Comparison of ENCODE assay signal across 9 cellular contexts in genomic region chr9:136947955-136948510, GRCh38. TPM values are rescaled to one million over a fixed set of nuclear protein-coding genes. Genes with fewer than 3 reads are reported as not detected.
A peak's percentile ranks its signal among the peaks of the same experiment; 100 is the strongest.
DNase-seq lines count a peak whose midpoint lies in the region; ATAC-seq and TF ChIP-seq lines count a peak whose summit lies in the region.
"Had no signal": no experiment of that assay in that cellular context is flagged by ENCODE, and none has a peak within 500 bp of the region (broad histone marks: within the 10 kb centered on the region; RNA-seq: fewer than 3 reads in every experiment).

No MANE protein-coding gene starts in this region.

- H4K20me1 ChIP-seq in BLaER1 treated with 17β-estradiol and CSF1 and Interleukin-3, amounts not matched to agents 10 nM and 100 nM: peaks cover 8 to 13% (median 11%) of the 10 kb centered on the region in 11 experiments; a peak in 20 of 22 replicates
- H4K20me1 ChIP-seq in GM23248 (ENCODE audit: insufficient read depth): no peaks in the 10 kb centered on the region

- intact Hi-C loops in psoas muscle (cut with DNase I): loop anchor here (2.0 to 5.0 kb wide), 3 partner anchors 44 to 101 kb away; partner anchors contain the start of genes PAXX (in 1 of the 2) and PHPT1 (in 1 of the 2)

- ATAC-seq in psoas muscle (no peak), HG02938 (IDR thresholded peaks at IDR 0.05; ENCODE audit: unreplicated experiment) (no peak), HG03520 (IDR thresholded peaks at IDR 0.05; ENCODE audit: unreplicated experiment) (no peak)

- H3K27me3 ChIP-seq in BLaER1 treated with 17β-estradiol and CSF1 and Interleukin-3, amounts not matched to agents 10 nM and 100 nM: no peaks in the 10 kb centered on the region
- H3K27me3 ChIP-seq in GM23248 (replicated peaks; ENCODE audit: insufficient read depth) (no peaks in the 10 kb centered on the region), WERI-Rb-1 (ENCODE audit: insufficient read depth, low read depth, severe bottlenecking) (no peaks in the 10 kb centered on the region), psoas muscle (ENCODE audit: insufficient read depth in 3 of 3, low read length in 2 of 3) (no peaks in the 10 kb centered on the region)

- H3K9me3 ChIP-seq in BLaER1 treated with 17β-estradiol and CSF1 and Interleukin-3, amounts not matched to agents 10 nM and 100 nM (replicated peaks in 1 of 11): no peaks in the 10 kb centered on the region
- H3K9me3 ChIP-seq in GM23248 (ENCODE audit: low read depth) (no peaks in the 10 kb centered on the region), WERI-Rb-1 (ENCODE audit: severe bottlenecking) (no peaks in the 10 kb centered on the region), psoas muscle (no peaks in the 10 kb centered on the region)

- TF ChIP-seq CTCF in WERI-Rb-1 (IDR thresholded peaks at IDR 0.05; ENCODE audit: low read depth, low read length): peak; percentile 95
- TF ChIP-seq CTCF in glutamatergic neuron (IDR thresholded peaks at IDR 0.05; ENCODE audit: partially characterized antibody, unreplicated experiment): peak; percentile 27
- peak; percentile 41 for TF ChIP-seq CTCF in psoas muscle (IDR thresholded peaks at IDR 0.05)

- in situ Hi-C loops in GM23248 (cut with MboI): no loop called here

- H3F3A ChIP-seq in GM23248 (ENCODE audit: insufficient read depth): no peaks in the 10 kb centered on the region

- peaks cover 5% of the 10 kb centered on the region for H3K27me3 Mint-ChIP-seq in glutamatergic neuron (ENCODE audit: unreplicated experiment)

- peak overlapping the region in 6 of 11 experiments; percentile 3 to 52 (median 24); a peak in 6 of 22 replicates for H3K9ac ChIP-seq in BLaER1 treated with 17β-estradiol and CSF1 and Interleukin-3, amounts not matched to agents 10 nM and 100 nM
- H3K9ac ChIP-seq in GM23248: peak overlapping the region; percentile 31

- H3K4me2 ChIP-seq in BLaER1 treated with 17β-estradiol and CSF1 and Interleukin-3, amounts not matched to agents 10 nM and 100 nM: peak overlapping the region in 6 of 11 experiments; percentile 3 to 65 (median 20); a peak in 5 of 22 replicates
- no peak overlapping the region for H3K4me2 ChIP-seq in GM23248 (ENCODE audit: unreplicated experiment)

- H3K4me3 ChIP-seq in BLaER1 treated with 17β-estradiol and CSF1 and Interleukin-3, amounts not matched to agents 10 nM and 100 nM: no peak overlapping the region
- no peak overlapping the region for H3K4me3 ChIP-seq in GM23248
- no peak overlapping the region for H3K4me3 ChIP-seq in WERI-Rb-1 (ENCODE audit: low read depth, low read length)
- no peak overlapping the region for H3K4me3 ChIP-seq in psoas muscle
- H3K4me3 ChIP-seq: SK-N-MC had no signal

- H3K4me1 ChIP-seq in BLaER1 treated with 17β-estradiol and CSF1 and Interleukin-3, amounts not matched to agents 10 nM and 100 nM: peaks cover 31 to 56% (median 48%) of the 10 kb centered on the region in 10 experiments
- H3K4me1 ChIP-seq in GM23248 (ENCODE audit: insufficient read depth) (no peaks in the 10 kb centered on the region), psoas muscle (peaks cover 20% of the 10 kb centered on the region)

- H3K27ac Mint-ChIP-seq in glutamatergic neuron (ENCODE audit: unreplicated experiment): no peak overlapping the region

- peaks cover 0 to 6% (median 3%) of the 10 kb centered on the region in 11 experiments; a peak in 12 of 22 replicates for H3K36me3 ChIP-seq in BLaER1 treated with 17β-estradiol and CSF1 and Interleukin-3, amounts not matched to agents 10 nM and 100 nM
- H3K36me3 ChIP-seq in GM23248 (ENCODE audit: low read depth): no peaks in the 10 kb centered on the region
- no peaks in the 10 kb centered on the region for H3K36me3 ChIP-seq in WERI-Rb-1
- peaks cover 0 to 3% of the 10 kb centered on the region in 2 donors for H3K36me3 ChIP-seq in psoas muscle (ENCODE audit: insufficient read depth in 1 of 2, low read depth in 1 of 2)

- peak overlapping the region in 3 of 11 experiments; percentile 0 to 28 (median 18); a peak in 3 of 22 replicates for H3K27ac ChIP-seq in BLaER1 treated with 17β-estradiol and CSF1 and Interleukin-3, amounts not matched to agents 10 nM and 100 nM
- peak overlapping the region; percentile 50 for H3K27ac ChIP-seq in GM23248
- no peak overlapping the region for H3K27ac ChIP-seq in WERI-Rb-1
- peak overlapping the region; percentile 87 for H3K27ac ChIP-seq in psoas muscle
- H3K27ac ChIP-seq: SK-N-MC had no signal

- H3K4me1 Mint-ChIP-seq in glutamatergic neuron (ENCODE audit: low read depth, unreplicated experiment): peaks cover 2% of the 10 kb centered on the region

- H3K36me3 Mint-ChIP-seq in glutamatergic neuron (ENCODE audit: unreplicated experiment): no peaks in the 10 kb centered on the region

- H3K79me2 ChIP-seq in GM23248 (ENCODE audit: insufficient read depth): peaks cover 10% of the 10 kb centered on the region

- H3K4me3 Mint-ChIP-seq in glutamatergic neuron (ENCODE audit: unreplicated experiment): no peak overlapping the region

- no peaks in the 10 kb centered on the region for H3K9me2 ChIP-seq in GM23248 (ENCODE audit: insufficient read depth)

- WGBS in GM23248 (ENCODE audit: low coverage in 1 of 2, low lambda C conversion rate in 2 of 2, missing lambda C conversion rate in 2 of 2), 2 experiments: 21% methylated on average over 15 of the region's 15 CpGs
- 37 to 44% (median 39%) methylated on average over 15 of the region's 15 CpGs for WGBS in psoas muscle, 3 donors

- peaks cover 2% of the 10 kb centered on the region for H3K9me3 Mint-ChIP-seq in glutamatergic neuron (ENCODE audit: unreplicated experiment)

- H2AFZ ChIP-seq in GM23248: 0 out of 2 replicates have a peak overlapping the region, but pooled peaks have one; percentile 23

- DNase-seq in GM23248: peak; percentile 75
- DNase-seq in WERI-Rb-1: peak; percentile 83
- DNase-seq in glutamatergic neuron: peak; percentile 77
- peak; percentile 59 to 79 for DNase-seq in psoas muscle
- no peak for DNase-seq in Kasumi-1 (lab: John Stamatoyannopoulos, UW)

RNA-seq across cellular contexts. Expression of gene C8G, which starts 3.0 kb away (rescaled TPM):
- total RNA-seq in GM23248 (2014; rRNA removed; shearing (Covaris generic)): not detected in 2 replicates
- 0.49 TPM in 1 of 2 replicates, not detected in the other for polyA plus RNA-seq in GM23248 (2016; fragmentation: Nextera tagmentation; extraction: Ambion mirVana)
- 14.5 TPM for total RNA-seq in glutamatergic neuron (ENCODE audit: unreplicated experiment)
- 1 to 10 TPM; 1.7 to 7.9 (median 5.9) TPM for total RNA-seq in psoas muscle
- polyA plus RNA-seq in psoas muscle: 1 to 10 TPM; 3.4 to 6.0 (median 4.5) TPM

RNA-seq across cellular contexts. Expression of gene FBXW5, which starts 3.5 kb away (rescaled TPM):
- 234 and 259 TPM in 2 replicates for total RNA-seq in GM23248 (2014; rRNA removed; shearing (Covaris generic))
- polyA plus RNA-seq in GM23248 (2016; fragmentation: Nextera tagmentation; extraction: Ambion mirVana) (110 and 113 TPM in 2 replicates), psoas muscle (100 to 1,000 TPM; 202 to 261 (median 213) TPM)
- total RNA-seq in glutamatergic neuron (ENCODE audit: unreplicated experiment) (77.9 TPM), psoas muscle (100 to 1,000 TPM; 135 to 236 (median 171) TPM)

RNA-seq across cellular contexts. Expression of gene LCN12, which starts 4.0 kb away (rescaled TPM):
- total RNA-seq in GM23248 (2014; rRNA removed; shearing (Covaris generic)): not detected in 2 replicates
- polyA plus RNA-seq in GM23248 (2016; fragmentation: Nextera tagmentation; extraction: Ambion mirVana) (not detected in 2 replicates), psoas muscle (under 1 TPM; 0.06 to 0.17 (median 0.13) TPM)
- total RNA-seq in glutamatergic neuron (ENCODE audit: unreplicated experiment) (2.9 TPM), psoas muscle (1 to 10 TPM in 1 of 4 donors, under 1 TPM in 2, not detected in 1; 0.38 to 1.5 (median 0.48) TPM)

RNA-seq across cellular contexts. Expression of gene PTGDS, which starts 29.3 kb away (rescaled TPM):
- not detected in 2 replicates for total RNA-seq in GM23248 (2014; rRNA removed; shearing (Covaris generic))
- polyA plus RNA-seq in GM23248 (2016; fragmentation: Nextera tagmentation; extraction: Ambion mirVana): 0.24 and 0.25 TPM in 2 replicates
- total RNA-seq in glutamatergic neuron (ENCODE audit: unreplicated experiment): not detected
- total RNA-seq in psoas muscle: 100 to 1,000 TPM in 1 of 4 donors, 10 to 100 TPM in 3; 23.3 to 130 (median 74.3) TPM
- polyA plus RNA-seq in psoas muscle: 10 to 100 TPM; 29.9 to 37.9 (median 37.8) TPM

RNA-seq across cellular contexts. Expression of gene LCNL1, which starts 34.8 kb away (rescaled TPM):
- not detected in 2 replicates for total RNA-seq in GM23248 (2014; rRNA removed; shearing (Covaris generic))
- polyA plus RNA-seq in GM23248 (2016; fragmentation: Nextera tagmentation; extraction: Ambion mirVana): not detected in 2 replicates
- total RNA-seq in glutamatergic neuron (ENCODE audit: unreplicated experiment): not detected
- total RNA-seq in psoas muscle: under 1 TPM; 0.10 to 0.79 (median 0.38) TPM
- under 1 TPM; 0.04 to 0.14 (median 0.06) TPM for polyA plus RNA-seq in psoas muscle

Comparison
In these comparisons a context has a peak if more than half of its experiments do, and no peak if none do; other contexts are left out.
1. DNase-seq: peak in GM23248 (single experiment), WERI-Rb-1 (single experiment), glutamatergic neuron (single experiment) and psoas muscle (2 of 2); none in Kasumi-1 (0 of 2).
2. CTCF ChIP-seq: peak in every context shown above with its lines; median percentile 95 in WERI-Rb-1; 41 in psoas muscle; 27 in glutamatergic neuron.